Comparison of ENCODE assay signal across 1 cellular context in genomic region chr6:5081955-5082354, GRCh38.
TF ChIP-seq lines count a peak whose summit lies in the region.

No MANE protein-coding gene starts in this region.

TF ChIP-seq in IMR-90, 13 proteins besides CTCF, POLR2A, EP300 and RAD21 (continued from another document):
- TF ChIP-seq ELK1 (IDR thresholded peaks at IDR 0.05; ENCODE audit: borderline replicate concordance, low read depth, low read length): no peak
- no peak for TF ChIP-seq SMC3 (IDR thresholded peaks at IDR 0.05; ENCODE audit: low read depth, low read length)
- TF ChIP-seq MAFK (IDR thresholded peaks at IDR 0.05; ENCODE audit: low read depth, low read length): no peak
- TF ChIP-seq USF2 (IDR thresholded peaks at IDR 0.05; ENCODE audit: low read depth, low read length): no peak
- no peak for TF ChIP-seq RCOR1 (IDR thresholded peaks at IDR 0.05; ENCODE audit: insufficient replicate concordance, low read length)
- no peak for TF ChIP-seq MXI1 (IDR thresholded peaks at IDR 0.05; ENCODE audit: borderline replicate concordance, low read depth, low read length)
